10 cellular contexts compared by ENCODE assay signal in genomic region chr19:51800849-51801244, GRCh38. TPM values are rescaled to one million over a fixed set of nuclear protein-coding genes. Genes with fewer than 3 reads are reported as not detected.
"Had no signal": no experiment of that assay in that cellular context is flagged by ENCODE, and none has a peak within 500 bp of the region (broad histone marks: within the 10 kb centered on the region; RNA-seq: fewer than 3 reads in every experiment).

No MANE protein-coding gene starts in this region.

- DNase-seq: activated naive CD4-positive, alpha-beta T cell treated with anti-CD3 and anti-CD28 coated beads, Interleukin-2, amount 50 U/mL, for 16 hours; amygdala; dorsolateral prefrontal cortex; midbrain; retina; small intestine had no signal

- H3K36me3 ChIP-seq: neural progenitor cell, tibial artery had no signal

- H3K9ac ChIP-seq: neural progenitor cell had no signal

- H3K4me3 ChIP-seq: dorsolateral prefrontal cortex, neural progenitor cell, tibial artery had no signal

- H3K27me3 ChIP-seq: dorsolateral prefrontal cortex, neural progenitor cell, tibial artery had no signal

- ATAC-seq: activated CD4-positive, CD25-positive, alpha-beta regulatory T cell treated with anti-CD3 and anti-CD28 coated beads, Interleukin-2, amount 50 U/mL, for 24 hours had no signal

- H3K9me3 ChIP-seq: tibial artery had no signal

- H3K4me1 ChIP-seq: neural progenitor cell had no signal

- H3K27ac ChIP-seq: neural progenitor cell had no signal

- H3K4me2 ChIP-seq: neural progenitor cell had no signal

- H2AFZ ChIP-seq: neural progenitor cell had no signal

RNA-seq across cellular contexts. Expression of gene FPR3, which starts 5.9 kb away (rescaled TPM):
- total RNA-seq: activated T-helper 2 cell treated with anti-CD3 and anti-CD28 coated beads, Interferon-gamma antibody, Interleukin-2, Interleukin-4, amounts not matched to agents 10 μg/mL and 5 μg/mL and 100 μg/mL, durations not matched to agents 14 hours and 24 hours and 36 hours had no signal

RNA-seq across cellular contexts. Expression of gene FPR2, which starts 39.9 kb away (rescaled TPM):
- total RNA-seq: activated T-helper 2 cell treated with anti-CD3 and anti-CD28 coated beads, Interferon-gamma antibody, Interleukin-2, Interleukin-4, amounts not matched to agents 10 μg/mL and 5 μg/mL and 100 μg/mL, durations not matched to agents 14 hours and 24 hours and 36 hours had no signal

RNA-seq across cellular contexts. Expression of gene FPR1, which starts 49.2 kb away (rescaled TPM):
- total RNA-seq: activated T-helper 2 cell treated with anti-CD3 and anti-CD28 coated beads, Interferon-gamma antibody, Interleukin-2, Interleukin-4, amounts not matched to agents 10 μg/mL and 5 μg/mL and 100 μg/mL, durations not matched to agents 14 hours and 24 hours and 36 hours had no signal
